In the genomic region with DNA sequence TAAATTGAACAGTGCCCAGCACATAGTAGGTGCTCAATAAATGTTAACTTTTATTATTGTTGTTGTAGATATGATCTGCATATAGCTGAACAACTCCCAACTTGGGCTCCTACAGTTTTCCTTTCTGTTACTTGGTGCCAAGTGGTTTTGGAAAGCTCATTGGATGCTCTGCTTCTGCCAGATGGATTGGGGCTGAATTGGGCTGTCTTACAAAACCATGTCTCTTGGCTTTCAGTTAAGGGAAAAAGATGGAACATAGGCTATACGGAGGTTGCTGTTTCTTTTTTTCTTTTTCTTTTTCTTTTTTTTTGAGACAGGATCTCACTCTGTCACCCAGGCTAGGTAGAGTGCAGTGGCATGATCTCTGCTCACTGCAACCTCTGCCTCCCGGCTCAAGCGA, we compare ENCODE assay signal across 12 cellular contexts.
"Had no signal": no experiment of that assay in that cellular context is flagged by ENCODE, and none has a peak within 500 bp of the region (broad histone marks: within the 10 kb centered on the region; RNA-seq: fewer than 3 reads in every experiment).

No MANE protein-coding gene starts in this region.

- DNase-seq: activated CD4-positive, alpha-beta T cell treated with anti-CD3 and anti-CD28 coated beads, Interleukin-2, amount 50 U/mL, for 1 hour; activated naive CD4-positive, alpha-beta T cell; activated naive CD8-positive, alpha-beta T cell treated with anti-CD3 and anti-CD28 coated beads, Interleukin-2, amount 10 ng/mL, durations not matched to agents 7 days and 5 days; immature natural killer cell; left colon; mammary epithelial cell; naive thymus-derived CD8-positive, alpha-beta T cell; right lobe of liver; SW 1271; testis; upper lobe of left lung had no signal

- ATAC-seq: esophagus mucosa; left colon; naive thymus-derived CD8-positive, alpha-beta T cell; right lobe of liver had no signal

- H3K4me3 ChIP-seq: right lobe of liver, testis, upper lobe of left lung had no signal
